9 cellular contexts compared by ENCODE assay signal in the genomic region with DNA sequence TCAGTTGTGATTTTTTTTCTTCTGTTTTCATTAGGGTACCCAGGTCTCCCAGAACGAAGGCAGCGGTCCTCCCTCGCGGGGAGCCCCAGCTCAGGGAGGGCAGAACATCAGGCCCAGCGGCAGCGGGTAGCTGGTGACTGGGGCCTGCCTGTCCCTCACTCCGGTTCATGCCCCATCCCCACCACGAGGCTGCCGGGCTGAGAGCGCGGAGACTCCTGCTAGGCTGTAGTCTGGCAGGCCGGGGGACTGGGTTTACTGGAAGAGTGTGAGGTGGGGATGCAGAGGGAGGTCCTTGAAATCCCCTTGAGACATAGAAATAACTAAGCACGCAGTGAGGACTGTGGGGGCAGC. TPM values are rescaled to one million over a fixed set of nuclear protein-coding genes. Genes with fewer than 3 reads are reported as not detected.
DNase-seq lines count a peak whose midpoint lies in the region; ATAC-seq and TF ChIP-seq lines count a peak whose summit lies in the region.
"Had no signal": no experiment of that assay in that cellular context is flagged by ENCODE, and none has a peak within 500 bp of the region (broad histone marks: within the 10 kb centered on the region; RNA-seq: fewer than 3 reads in every experiment).

No MANE protein-coding gene starts in this region.

- H3K9ac ChIP-seq in PC-3 (ENCODE audit: low read length): peak overlapping the region; percentile 14; the same call in 1 of the 2 replicates

- BruUV-seq in PC-3 (replicated peaks; lab: Mats Ljungman, UMichigan): no TSS peak

- H3K4me1 Mint-ChIP-seq in activated T-cell treated with anti-CD3 and anti-CD28 coated beads, Interleukin-2, amount 50 U/mL, for 72 hours (ENCODE audit: low read depth): peaks cover 11% of the 10 kb centered on the region
- peaks cover 4 to 16% (median 15%) of the 10 kb centered on the region in 3 donors for H3K4me1 Mint-ChIP-seq in CD8-positive, alpha-beta memory T cell

- H3K79me2 ChIP-seq in PC-3 (ENCODE audit: low read length): no peaks in the 10 kb centered on the region

- H3F3A ChIP-seq in PC-3 (ENCODE audit: low read length, unreplicated experiment): no peaks in the 10 kb centered on the region

- POLR2A ChIA-PET in PC-3 (lab: Charles Lee; ENCODE audit: unreplicated experiment): no interaction called here
- POLR2A ChIA-PET in CD8-positive, alpha-beta memory T cell (lab: Charles Lee): no interaction called here

- H3K27me3 Mint-ChIP-seq in activated T-cell treated with anti-CD3 and anti-CD28 coated beads, Interleukin-2, amount 50 U/mL, for 72 hours (ENCODE audit: low read depth): peaks cover 37% of the 10 kb centered on the region
- H3K27me3 Mint-ChIP-seq in CD8-positive, alpha-beta memory T cell: peaks cover 6 to 19% of the 10 kb centered on the region in 2 donors

- H3K27me3 ChIP-seq in PC-3 (ENCODE audit: low read length) (no peaks in the 10 kb centered on the region), thoracic aorta (replicated peaks; ENCODE audit: insufficient read depth) (no peaks in the 10 kb centered on the region)
- no peaks in the 10 kb centered on the region for H3K27me3 ChIP-seq in CD8-positive, alpha-beta memory T cell (ENCODE audit: insufficient read depth, low read length, poor library complexity, severe bottlenecking)

- no peak for DNase-seq in activated T-cell treated with anti-CD3 and anti-CD28 coated beads, Interleukin-2, amount 50 U/mL, for 72 hours
- no peak for DNase-seq in activated T-cell treated with anti-CD3 and anti-CD28 coated beads, Interleukin-2, amount 50 U/mL, for 1 hour
- DNase-seq in PC-3: no peak
- no peak for DNase-seq in thoracic aorta (ENCODE audit: low spot score)
- no peak for DNase-seq in CD8-positive, alpha-beta memory T cell
- no peak for DNase-seq in SIG-M5 treated with dmso at 0.1 percent for 504 hours (lab: John Stamatoyannopoulos, UW; ENCODE audit: unreplicated experiment)
- no peak for DNase-seq in stimulated activated CD4-positive, alpha-beta T cell treated with anti-CD3 and anti-CD28 coated beads, Interleukin-4, amount 100 ng/mL, for 1 hour

- TF ChIP-seq CTCF in PC-3 (conservative IDR thresholded peaks at IDR 0.05; ENCODE audit: low read depth, low read length) (no peak), thoracic aorta (IDR thresholded peaks at IDR 0.05) (no peak)

- peak overlapping the region; percentile 71 for H3K4me2 ChIP-seq in PC-3 (ENCODE audit: low read length)

- no peaks in the 10 kb centered on the region for H4K20me1 ChIP-seq in PC-3 (ENCODE audit: low read length)

- H3K36me3 ChIP-seq in PC-3 (ENCODE audit: low read depth, low read length) (no peaks in the 10 kb centered on the region), thoracic aorta (no peaks in the 10 kb centered on the region)
- H3K36me3 ChIP-seq in CD8-positive, alpha-beta memory T cell (ENCODE audit: insufficient read depth, low read length): no peaks in the 10 kb centered on the region

- H3K27ac Mint-ChIP-seq in activated T-cell treated with anti-CD3 and anti-CD28 coated beads, Interleukin-2, amount 50 U/mL, for 72 hours: no peak overlapping the region
- no peak overlapping the region for H3K27ac Mint-ChIP-seq in CD8-positive, alpha-beta memory T cell

- H3K4me3 ChIP-seq in PC-3 (ENCODE audit: low read length): peak overlapping the region; percentile 57
- H3K4me3 ChIP-seq in iPS-11a (ENCODE audit: low read depth, low read length): peak overlapping the region; percentile 25
- H3K4me3 ChIP-seq in thoracic aorta: peak overlapping the region; percentile 62
- no peak overlapping the region for H3K4me3 ChIP-seq in CD8-positive, alpha-beta memory T cell (ENCODE audit: low read length)

- no peak overlapping the region for H3K27ac ChIP-seq in PC-3 (ENCODE audit: low read length)
- no peak overlapping the region for H3K27ac ChIP-seq in thoracic aorta
- no peak overlapping the region for H3K27ac ChIP-seq in CD8-positive, alpha-beta memory T cell (ENCODE audit: low read depth, low read length)
- H3K27ac ChIP-seq: C4-2B had no signal

- no peak for ATAC-seq in activated T-cell treated with anti-CD3 and anti-CD28 coated beads, Interleukin-2, amount 50 U/mL, for 72 hours (replicated peaks in 1 of 2)
- ATAC-seq in PC-3 (0 out of 2 replicates have a peak, but pooled peaks have one; percentile 7), thoracic aorta (ENCODE audit: insufficient number of reproducible peaks, low FRiP score, low read depth) (no peak)

- H3K36me3 Mint-ChIP-seq in activated T-cell treated with anti-CD3 and anti-CD28 coated beads, Interleukin-2, amount 50 U/mL, for 72 hours (ENCODE audit: insufficient read depth in 2 of 2): peaks cover 0 to 2% of the 10 kb centered on the region in 2 donors
- H3K36me3 Mint-ChIP-seq in CD8-positive, alpha-beta memory T cell: peaks cover 0 to 2% (median 0%) of the 10 kb centered on the region in 3 donors

- H3K9me3 ChIP-seq in PC-3 (ENCODE audit: low read length) (no peaks in the 10 kb centered on the region), thoracic aorta (no peaks in the 10 kb centered on the region)
- no peaks in the 10 kb centered on the region for H3K9me3 ChIP-seq in CD8-positive, alpha-beta memory T cell (ENCODE audit: low read length)

- no peaks in the 10 kb centered on the region for H3K9me2 ChIP-seq in PC-3 (replicated peaks; ENCODE audit: low read length)

- CTCF ChIA-PET in PC-3 (lab: Charles Lee): interaction anchor here (0.8 to 2.3 kb wide), 3 partner anchors 75 to 283 kb away, joined by 4 to 23 read pairs (median 13); no protein-coding TSS in a partner anchor
- CTCF ChIA-PET in CD8-positive, alpha-beta memory T cell (lab: Charles Lee): no interaction called here

- H2AFZ ChIP-seq in PC-3 (ENCODE audit: low read length): peak overlapping the region; percentile 78

- H3K9me3 Mint-ChIP-seq in activated T-cell treated with anti-CD3 and anti-CD28 coated beads, Interleukin-2, amount 50 U/mL, for 72 hours: peaks cover 1 to 2% of the 10 kb centered on the region in 2 donors
- H3K9me3 Mint-ChIP-seq in CD8-positive, alpha-beta memory T cell: peaks cover 0 to 8% (median 2%) of the 10 kb centered on the region in 5 donors

- intact Hi-C loops in PC-3 (cut with micrococcal nuclease): loop anchor here (1.0 to 10.0 kb wide), 5 partner anchors 99 to 764 kb away; no protein-coding TSS in a partner anchor

- H3K4me3 Mint-ChIP-seq in activated T-cell treated with anti-CD3 and anti-CD28 coated beads, Interleukin-2, amount 50 U/mL, for 72 hours: peak overlapping the region; percentile 67 to 70
- H3K4me3 Mint-ChIP-seq in CD8-positive, alpha-beta memory T cell: peak overlapping the region in 2 of 7 donors; percentile 48 to 53

- H3K4me1 ChIP-seq in PC-3 (ENCODE audit: insufficient read depth, low read length): peaks cover 11% of the 10 kb centered on the region
- peaks cover 0 to 8% of the 10 kb centered on the region in 2 donors for H3K4me1 ChIP-seq in thoracic aorta (ENCODE audit: control insufficient read depth in 1 of 2, low read depth in 2 of 2)
- H3K4me1 ChIP-seq in CD8-positive, alpha-beta memory T cell (ENCODE audit: insufficient read depth, low read length): no peaks in the 10 kb centered on the region

RNA-seq across cellular contexts. Expression of a gene that starts 10.5 kb away (rescaled TPM):
- total RNA-seq in activated T-cell treated with anti-CD3 and anti-CD28 coated beads, Interleukin-2, amount 50 U/mL, for 72 hours: not detected
- total RNA-seq in PC-3 (2014; rRNA removed): 2.6 and 3.7 TPM in 2 replicates
- total RNA-seq in thoracic aorta: not detected
- total RNA-seq in CD8-positive, alpha-beta memory T cell: not detected
- not detected for polyA plus RNA-seq in CD8-positive, alpha-beta memory T cell

RNA-seq across cellular contexts. Expression of a gene that starts 16.7 kb away (rescaled TPM):
- not detected for total RNA-seq in activated T-cell treated with anti-CD3 and anti-CD28 coated beads, Interleukin-2, amount 50 U/mL, for 72 hours
- not detected in 2 replicates for total RNA-seq in PC-3 (2014; rRNA removed)
- under 1 TPM; 0.41 to 0.42 TPM for total RNA-seq in thoracic aorta
- not detected for total RNA-seq in CD8-positive, alpha-beta memory T cell
- not detected for polyA plus RNA-seq in CD8-positive, alpha-beta memory T cell
